In the genomic region with DNA sequence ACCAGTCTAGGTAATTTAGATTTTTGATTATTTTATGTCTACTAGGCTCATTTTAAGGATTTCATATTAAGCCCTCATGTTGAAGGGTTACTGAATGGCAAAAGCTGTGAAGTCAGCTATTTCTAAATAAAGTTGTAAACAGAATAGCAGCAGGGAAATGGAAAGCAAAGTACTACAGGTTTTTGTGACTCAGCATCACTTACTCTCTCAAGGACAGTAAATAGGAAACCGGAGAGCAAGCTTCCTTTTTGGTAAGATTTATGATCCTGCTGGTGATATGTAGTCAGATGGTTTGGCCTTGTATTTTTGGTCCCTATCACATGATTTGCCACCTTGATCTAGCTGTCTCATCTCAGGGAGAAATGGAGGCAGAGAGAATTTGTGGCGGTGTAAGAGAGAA, we compare ENCODE assay signal across 18 cellular contexts.
"Had no signal": no experiment of that assay in that cellular context is flagged by ENCODE, and none has a peak within 500 bp of the region (broad histone marks: within the 10 kb centered on the region; RNA-seq: fewer than 3 reads in every experiment).

No MANE protein-coding gene starts in this region.

- H3K27ac ChIP-seq: cardiac muscle cell, lower lobe of right lung, prostate gland, testis, VCaP had no signal

- H3K36me3 ChIP-seq: prostate gland had no signal

- DNase-seq: activated CD8-positive, alpha-beta memory T cell treated with anti-CD3 and anti-CD28 coated beads, Interleukin-2, amount 50 U/mL, for 48 hours; activated CD8-positive, alpha-beta T cell treated with anti-CD3 and anti-CD28 coated beads for 36 hours; activated naive CD4-positive, alpha-beta T cell; activated naive CD8-positive, alpha-beta T cell treated with anti-CD3 and anti-CD28 coated beads, Interleukin-2, amount 50 U/mL, for 24 hours; hypothalamus; lower lobe of right lung; mucosa of descending colon; occipital lobe; stimulated activated CD4-positive, alpha-beta T cell treated with anti-CD3 and anti-CD28 coated beads, Interleukin-15, amount 100 ng/mL, for 24 hours; stimulated activated CD4-positive, alpha-beta T cell treated with anti-CD3 and anti-CD28 coated beads, Interleukin-4, amount 100 ng/mL, for 24 hours; stimulated activated naive CD8-positive, alpha-beta T cell treated with anti-CD3 and anti-CD28 coated beads, Interleukin-15, amount 100 ng/mL, for 72 hours; T-cell; T1000; testis had no signal

- H3K4me1 ChIP-seq: lower lobe of right lung, prostate gland, testis had no signal

- H3K27me3 ChIP-seq: cardiac muscle cell, testis had no signal

- ATAC-seq: activated CD8-positive, alpha-beta T cell treated with anti-CD3 and anti-CD28 coated beads for 36 hours; activated naive CD8-positive, alpha-beta T cell treated with anti-CD3 and anti-CD28 coated beads, Interleukin-2, amount 50 U/mL, for 24 hours; lower lobe of right lung; mucosa of descending colon; natural killer cell treated with Interleukin-12 subunit alpha and Interleukin-12 subunit beta and Interleukin-15 and Interleukin-18, amount 100 ng/mL, for 72 hours; stimulated activated naive CD8-positive, alpha-beta T cell treated with anti-CD3 and anti-CD28 coated beads, Interleukin-15, amount 100 ng/mL, for 72 hours; T-cell had no signal

- H3K9me3 ChIP-seq: lower lobe of right lung, mucosa of descending colon, prostate gland, testis had no signal

- H3K4me3 ChIP-seq: cardiac muscle cell, lower lobe of right lung, mucosa of descending colon, prostate gland, testis had no signal
